ENCODE assay signal across 8 cellular contexts in genomic region chr22:32378703-32379272, GRCh38. TPM values are rescaled to one million over a fixed set of nuclear protein-coding genes. Genes with fewer than 3 reads are reported as not detected.
A peak's percentile ranks its signal among the peaks of the same experiment; 100 is the strongest.
DNase-seq lines count a peak whose midpoint lies in the region; ATAC-seq and TF ChIP-seq lines count a peak whose summit lies in the region.
"Had no signal": no experiment of that assay in that cellular context is flagged by ENCODE, and none has a peak within 500 bp of the region (broad histone marks: within the 10 kb centered on the region; RNA-seq: fewer than 3 reads in every experiment).

No MANE protein-coding gene starts in this region.

- TF ChIP-seq POLR2A in HCT116 (IDR thresholded peaks at IDR 0.05; ENCODE audit: borderline replicate concordance, extremely low read depth, insufficient read depth, insufficient read length) (no peak), testis (IDR thresholded peaks at IDR 0.05) (no peak), GM18505 (IDR thresholded peaks at IDR 0.05; ENCODE audit: borderline replicate concordance, extremely low read depth, insufficient read depth, insufficient read length) (no peak)

- POLR2A ChIA-PET in HCT116 (lab: Charles Lee): no interaction called here

- H3K4me1 ChIP-seq in HCT116 (ENCODE audit: control insufficient read depth in 1 of 2, insufficient read depth in 2 of 2, low read length in 2 of 2) (no peaks in the 10 kb centered on the region; a peak in 1 of 4 replicates), hepatocyte (ENCODE audit: insufficient read depth) (no peaks in the 10 kb centered on the region), testis (no peaks in the 10 kb centered on the region)

- CTCF ChIA-PET in HCT116 (lab: Charles Lee): interaction anchor here (1.0 to 2.1 kb wide), 4 partner anchors 13 to 402 kb away, joined by 3 to 9 read pairs (median 4); no protein-coding TSS in a partner anchor

- H3K27ac ChIP-seq in HCT116 (ENCODE audit: low read depth, low read length) (no peak overlapping the region), hepatocyte (no peak overlapping the region), testis (no peak overlapping the region)

- H3K9me2 ChIP-seq in HCT116 (ENCODE audit: insufficient read depth) (no peaks in the 10 kb centered on the region), hepatocyte (replicated peaks; ENCODE audit: insufficient read depth) (no peaks in the 10 kb centered on the region)

- H3K4me2 ChIP-seq in HCT116 (ENCODE audit: low read length): no peak overlapping the region
- no peak overlapping the region for H3K4me2 ChIP-seq in hepatocyte

- WGBS in hepatocyte (ENCODE audit: low lambda C conversion rate, missing lambda C conversion rate): 58% methylated on average over 4 of the region's 4 CpGs
- WGBS in testis, 2 donors: 75 to 79% methylated on average over 3 to 4 of the region's 4 CpGs

- no peaks in the 10 kb centered on the region for H3K27me3 ChIP-seq in HCT116 (ENCODE audit: insufficient read depth, low read length)
- H3K27me3 ChIP-seq in hepatocyte: no peaks in the 10 kb centered on the region
- no peaks in the 10 kb centered on the region for H3K27me3 ChIP-seq in testis

- H4K20me1 ChIP-seq in HCT116 (ENCODE audit: insufficient read depth) (no peaks in the 10 kb centered on the region), hepatocyte (ENCODE audit: insufficient read depth, poor library complexity, severe bottlenecking) (no peaks in the 10 kb centered on the region)

- no peak overlapping the region for H2AFZ ChIP-seq in HCT116 (ENCODE audit: low read depth, low read length, poor library complexity, severe bottlenecking)
- H2AFZ ChIP-seq in hepatocyte: no peak overlapping the region

- RAD21 ChIA-PET in HCT116 (lab: Charles Lee; ENCODE audit: low non-redundant PET in 1 of 2, low total read pairs in 2 of 2, uncharacterized antibody in 2 of 2, unreplicated experiment in 2 of 2): no interaction called here

- H3K9me3 ChIP-seq in HCT116 (ENCODE audit: control insufficient read depth in 1 of 2, insufficient read depth in 1 of 2, low read depth in 1 of 2, low read length in 2 of 2) (no peaks in the 10 kb centered on the region), hepatocyte (ENCODE audit: low read depth) (no peaks in the 10 kb centered on the region), testis (no peaks in the 10 kb centered on the region)

- no peaks in the 10 kb centered on the region for H3K36me3 ChIP-seq in HCT116 (ENCODE audit: control insufficient read depth in 1 of 2, insufficient read depth in 2 of 2, low read length in 2 of 2)
- H3K36me3 ChIP-seq in hepatocyte (replicated peaks; ENCODE audit: insufficient read depth, low read depth): no peaks in the 10 kb centered on the region
- no peaks in the 10 kb centered on the region for H3K36me3 ChIP-seq in testis (ENCODE audit: low read depth, missing control alignments)

- TF ChIP-seq CTCF in HCT116 (IDR thresholded peaks at IDR 0.05 in 2 of 3, conservative IDR thresholded peaks at IDR 0.05 in 1 of 3; ENCODE audit: borderline replicate concordance in 1 of 3, insufficient read depth in 1 of 3, low read depth in 2 of 3, low read length in 2 of 3): peak; percentile 98
- TF ChIP-seq CTCF in hepatocyte (IDR thresholded peaks at IDR 0.05; ENCODE audit: poor library complexity): peak; percentile 42
- peak in 2 of 3 experiments; percentile 40 to 50 for TF ChIP-seq CTCF in testis (IDR thresholded peaks at IDR 0.05)

- ATAC-seq in HCT116 (peak; percentile 99), GM18505 (IDR thresholded peaks at IDR 0.05; ENCODE audit: unreplicated experiment) (no peak)

- intact Hi-C loops in HCT116 (cut with micrococcal nuclease) (loop anchor here (1.0 to 10.0 kb wide), 3 partner anchors 174 to 401 kb away; partner anchors contain the start of gene RFPL2), testis (cut with DNase I; ENCODE audit: low total_unique reads) (no loop called here)

- peak; percentile 80 for TF ChIP-seq RAD21 in HCT116 (IDR thresholded peaks at IDR 0.05; ENCODE audit: low read depth)

- no peak overlapping the region for H3K9ac ChIP-seq in HCT116 (ENCODE audit: low read length)

- no TSS peak for BruUV-seq in HCT116 (replicated peaks; lab: Mats Ljungman, UMichigan)

- no peak overlapping the region for H3K4me3 ChIP-seq in HCT116 (replicated peaks in 1 of 2; ENCODE audit: low read depth in 1 of 2, low read length in 2 of 2)
- no peak overlapping the region for H3K4me3 ChIP-seq in hepatocyte
- H3K4me3 ChIP-seq in testis: no peak overlapping the region

- no peaks in the 10 kb centered on the region for H3K79me2 ChIP-seq in HCT116 (ENCODE audit: insufficient read depth, low read length)
- no peaks in the 10 kb centered on the region for H3K79me2 ChIP-seq in hepatocyte

- DNase-seq in D341Med (ENCODE audit: low spot score) (peak; percentile 79), HCT116 (ENCODE audit: low read depth, low spot score) (peak; percentile 54), SW480 (ENCODE audit: low spot score) (peak; percentile 43), hepatocyte (ENCODE audit: low spot score) (peak; percentile 38), testis (peak; percentile 62), NCI-H510A treated with DMSO at 0.1 percent for 48 hours (lab: John Stamatoyannopoulos, UW) (no peak)

TF ChIP-seq in HCT116, 20 proteins besides CTCF, POLR2A, EP300 and RAD21:
- TF ChIP-seq MAX (IDR thresholded peaks at IDR 0.05) (no peak), SP1 (IDR thresholded peaks at IDR 0.05; ENCODE audit: low read depth) (no peak), EZH2 (IDR thresholded peaks at IDR 0.05) (no peak), SRF (IDR thresholded peaks at IDR 0.05; ENCODE audit: low read depth) (no peak), FOSL1 (IDR thresholded peaks at IDR 0.05; ENCODE audit: low read depth) (no peak)

RNA-seq across cellular contexts. Expression of gene RFPL3, which starts 21.1 kb away (rescaled TPM):
- total RNA-seq in HCT116 (2021; ENCODE audit: unreplicated experiment) (not detected), hepatocyte (not detected in 2 replicates), testis (1 to 10 TPM; 2.6 to 3.6 TPM)
- polyA plus RNA-seq in HCT116 (2012): not detected in 2 replicates
- polyA plus RNA-seq in hepatocyte (not detected in 2 replicates), testis (ENCODE audit: insufficient read depth, low read depth, low replicate concordance) (4.1 TPM)
- total RNA-seq: T-helper 2 cell treated with Interferon-gamma antibody and Interleukin-4, amounts not matched to agents 100 ng/mL and 5 ng/mL, for 36 hours had no signal

RNA-seq across cellular contexts. Expression of gene RTCB, which starts 33.3 kb away (rescaled TPM):
- total RNA-seq in HCT116 (2021; ENCODE audit: unreplicated experiment) (50.9 TPM), hepatocyte (95.6 and 104 TPM in 2 replicates), testis (10 to 100 TPM; 62.1 to 68.0 TPM)
- polyA plus RNA-seq in HCT116 (2012): 49.0 and 53.5 TPM in 2 replicates
- polyA plus RNA-seq in hepatocyte (80.3 and 83.6 TPM in 2 replicates), testis (ENCODE audit: insufficient read depth, low read depth, low replicate concordance) (100 TPM)

Comparison
In these comparisons a context has a peak if more than half of its experiments do, and no peak if none do; other contexts are left out.
1. CTCF ChIP-seq: peak in every context shown above with its lines; median percentile 98 in HCT116; 45 in testis; 42 in hepatocyte.